ENCODE assay signal across 2 cellular contexts in genomic region chr1:215181518-215181917, GRCh38.
TF ChIP-seq lines count a peak whose summit lies in the region.

No MANE protein-coding gene starts in this region.

TF ChIP-seq in SK-N-SH, 30 proteins besides CTCF, POLR2A, EP300 and RAD21 (continued from another document):
- TF ChIP-seq, protein P1, sequence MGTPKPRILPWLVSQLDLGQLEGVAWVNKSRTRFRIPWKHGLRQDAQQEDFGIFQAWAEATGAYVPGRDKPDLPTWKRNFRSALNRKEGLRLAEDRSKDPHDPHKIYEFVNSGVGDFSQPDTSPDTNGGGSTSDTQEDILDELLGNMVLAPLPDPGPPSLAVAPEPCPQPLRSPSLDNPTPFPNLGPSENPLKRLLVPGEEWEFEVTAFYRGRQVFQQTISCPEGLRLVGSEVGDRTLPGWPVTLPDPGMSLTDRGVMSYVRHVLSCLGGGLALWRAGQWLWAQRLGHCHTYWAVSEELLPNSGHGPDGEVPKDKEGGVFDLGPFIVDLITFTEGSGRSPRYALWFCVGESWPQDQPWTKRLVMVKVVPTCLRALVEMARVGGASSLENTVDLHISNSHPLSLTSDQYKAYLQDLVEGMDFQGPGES (IDR thresholded peaks at IDR 0.05; ENCODE audit: low read depth, low read length) = no peak
- TF ChIP-seq USF2 (IDR thresholded peaks at IDR 0.05; ENCODE audit: borderline replicate concordance, low read depth, low read length) = no peak
- TF ChIP-seq YY1 (IDR thresholded peaks at IDR 0.05; ENCODE audit: low read depth) = no peak
- TF ChIP-seq FOXJ3 (CRISPR knock-in tag; IDR thresholded peaks at IDR 0.05) = no peak
- TF ChIP-seq FOXM1 (IDR thresholded peaks at IDR 0.05; ENCODE audit: low read depth) = no peak
- no peak for TF ChIP-seq SIN3A (IDR thresholded peaks at IDR 0.05; ENCODE audit: borderline replicate concordance, low read depth, low read length)
- no peak for TF ChIP-seq PBX3 (IDR thresholded peaks at IDR 0.05)
- TF ChIP-seq FOSL2 (IDR thresholded peaks at IDR 0.05; ENCODE audit: borderline replicate concordance, low read depth) = no peak

TF ChIP-seq in SK-N-SH treated with all-trans-retinoic acid at 6 μM for 48 hours, 23 proteins besides CTCF, POLR2A, EP300 and RAD21 (continued from another document):
- TF ChIP-seq CSDC2 (CRISPR knock-in tag; IDR thresholded peaks at IDR 0.05) = no peak
- TF ChIP-seq ZNF565 (CRISPR knock-in tag; conservative IDR thresholded peaks at IDR 0.05; ENCODE audit: low read depth) = no peak
- no peak for TF ChIP-seq BACH2 (CRISPR knock-in tag; IDR thresholded peaks at IDR 0.05; ENCODE audit: borderline replicate concordance)
- no peak for TF ChIP-seq CREB5 (CRISPR knock-in tag; IDR thresholded peaks at IDR 0.05; ENCODE audit: low read depth)
- TF ChIP-seq ZFP3 (CRISPR knock-in tag; IDR thresholded peaks at IDR 0.05) = no peak
- no peak for TF ChIP-seq ZFP30 (CRISPR knock-in tag; IDR thresholded peaks at IDR 0.05)
- no peak for TF ChIP-seq OSR1 (CRISPR knock-in tag; IDR thresholded peaks at IDR 0.05)
- no peak for TF ChIP-seq ZNF8 (CRISPR knock-in tag; IDR thresholded peaks at IDR 0.05)
- no peak for TF ChIP-seq ZC3H10 (CRISPR knock-in tag; IDR thresholded peaks at IDR 0.05)
- no peak for TF ChIP-seq SNAI2 (CRISPR knock-in tag; IDR thresholded peaks at IDR 0.05)
- no peak for TF ChIP-seq ISL1 (CRISPR knock-in tag; IDR thresholded peaks at IDR 0.05)
TF ChIP-seq in SK-N-SH treated with all-trans-retinoic acid at 6 μM for 48 hours: peak in this region for 0.
